In the genomic region with DNA sequence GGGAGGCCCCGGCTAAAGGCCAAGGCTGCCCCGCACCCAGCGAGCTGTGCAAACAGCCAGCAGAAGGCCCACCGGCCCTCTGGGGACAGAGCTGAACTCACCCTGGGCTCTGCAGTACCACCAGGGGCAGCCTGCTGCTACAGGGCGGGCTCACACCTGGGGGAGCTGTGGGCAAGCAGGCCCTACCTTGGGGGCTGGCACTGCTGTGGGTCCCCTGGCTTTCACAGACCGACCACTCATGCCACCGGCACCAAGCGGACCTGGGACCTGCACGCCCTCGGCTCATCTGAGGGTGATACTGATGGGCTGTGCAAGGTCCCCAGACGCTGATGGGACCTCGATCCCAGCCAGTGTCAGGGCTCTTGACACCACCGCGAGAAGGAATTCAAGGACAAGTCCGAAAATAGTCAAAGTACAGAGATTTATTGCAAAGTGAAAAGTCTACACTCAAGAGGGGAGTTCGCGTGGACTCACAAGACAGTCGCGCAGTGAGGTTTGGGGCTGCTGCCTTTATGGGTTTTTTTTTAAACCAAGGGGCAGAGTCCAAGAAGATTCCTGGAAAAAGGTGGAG, we compare ENCODE assay signal across 1 cellular context.
A peak's percentile ranks its signal among the peaks of the same experiment; 100 is the strongest.
TF ChIP-seq lines count a peak whose summit lies in the region.

No MANE protein-coding gene starts in this region.

TF ChIP-seq in HepG2, 621 proteins besides CTCF, POLR2A, EP300 and RAD21 (continued from another document and continues in another):
- TF ChIP-seq RELA (CRISPR knock-in tag; IDR thresholded peaks at IDR 0.05) (peak; percentile 91), HMG20A (CRISPR knock-in tag; IDR thresholded peaks at IDR 0.05; ENCODE audit: borderline replicate concordance) (peak; percentile 67; the same call in 1 of the 2 replicates), MEIS1 (CRISPR knock-in tag; IDR thresholded peaks at IDR 0.05; ENCODE audit: borderline replicate concordance) (peak; percentile 50; the same call in 1 of the 2 replicates), AHR (CRISPR knock-in tag; IDR thresholded peaks at IDR 0.05) (0 out of 2 replicates have a peak, but pooled peaks have one; percentile 72), PAWR (CRISPR knock-in tag; IDR thresholded peaks at IDR 0.05; ENCODE audit: borderline replicate concordance) (no peak), SKI (IDR thresholded peaks at IDR 0.05; ENCODE audit: partially characterized antibody) (peak; percentile 57), ZKSCAN8 (CRISPR knock-in tag; IDR thresholded peaks at IDR 0.05; ENCODE audit: borderline replicate concordance) (peak; percentile 72; the same call in 1 of the 2 replicates), HES4 (CRISPR knock-in tag; IDR thresholded peaks at IDR 0.05; ENCODE audit: borderline replicate concordance) (no peak), U2AF2 (IDR thresholded peaks at IDR 0.05; ENCODE audit: low read depth, low read length) (no peak), RARG (CRISPR knock-in tag; IDR thresholded peaks at IDR 0.05; ENCODE audit: low read depth) (no peak), DNMT1 (CRISPR knock-in tag; IDR thresholded peaks at IDR 0.05) (0 out of 2 replicates have a peak, but pooled peaks have one; percentile 31), ZNF253 (CRISPR knock-in tag; IDR thresholded peaks at IDR 0.05; ENCODE audit: borderline replicate concordance) (no peak), ZNF282 (IDR thresholded peaks at IDR 0.05; ENCODE audit: partially characterized antibody) (no peak), FOXK1 (CRISPR knock-in tag; IDR thresholded peaks at IDR 0.05; ENCODE audit: borderline replicate concordance, low read depth) (0 out of 2 replicates have a peak, but pooled peaks have one; percentile 45), ZNF234 (CRISPR knock-in tag; conservative IDR thresholded peaks at IDR 0.05) (no peak), ZNF713 (CRISPR knock-in tag; IDR thresholded peaks at IDR 0.05) (0 out of 2 replicates have a peak, but pooled peaks have one; percentile 69), ZNF232 (CRISPR knock-in tag; IDR thresholded peaks at IDR 0.05; ENCODE audit: borderline replicate concordance) (0 out of 2 replicates have a peak, but pooled peaks have one; percentile 60), TRIM24 (CRISPR knock-in tag; IDR thresholded peaks at IDR 0.05) (no peak), ZFP37 (CRISPR knock-in tag; IDR thresholded peaks at IDR 0.05; ENCODE audit: borderline replicate concordance) (peak; percentile 74; the same call in 1 of the 2 replicates), ZMYM3 (CRISPR knock-in tag; IDR thresholded peaks at IDR 0.05) (peak; percentile 74), TAF15 (IDR thresholded peaks at IDR 0.05; ENCODE audit: low read depth, low read length, poor library complexity, severe bottlenecking) (peak; percentile 84), MEF2D (CRISPR knock-in tag; IDR thresholded peaks at IDR 0.05) (peak; percentile 80; the same call in 1 of the 2 replicates), PAX8 (CRISPR knock-in tag; IDR thresholded peaks at IDR 0.05; ENCODE audit: borderline replicate concordance) (no peak), ZNF337 (CRISPR knock-in tag; IDR thresholded peaks at IDR 0.05; ENCODE audit: borderline replicate concordance, low read depth) (no peak; the same call in 1 of the 2 replicates), ZNF430 (CRISPR knock-in tag; IDR thresholded peaks at IDR 0.05) (peak; percentile 4; the same call in 1 of the 2 replicates), ZNF614 (CRISPR knock-in tag; IDR thresholded peaks at IDR 0.05; ENCODE audit: borderline replicate concordance) (peak; percentile 52; the same call in 1 of the 2 replicates), GATAD1 (CRISPR knock-in tag; IDR thresholded peaks at IDR 0.05) (0 out of 2 replicates have a peak, but pooled peaks have one; percentile 44)
- TF ChIP-seq, protein P1, sequence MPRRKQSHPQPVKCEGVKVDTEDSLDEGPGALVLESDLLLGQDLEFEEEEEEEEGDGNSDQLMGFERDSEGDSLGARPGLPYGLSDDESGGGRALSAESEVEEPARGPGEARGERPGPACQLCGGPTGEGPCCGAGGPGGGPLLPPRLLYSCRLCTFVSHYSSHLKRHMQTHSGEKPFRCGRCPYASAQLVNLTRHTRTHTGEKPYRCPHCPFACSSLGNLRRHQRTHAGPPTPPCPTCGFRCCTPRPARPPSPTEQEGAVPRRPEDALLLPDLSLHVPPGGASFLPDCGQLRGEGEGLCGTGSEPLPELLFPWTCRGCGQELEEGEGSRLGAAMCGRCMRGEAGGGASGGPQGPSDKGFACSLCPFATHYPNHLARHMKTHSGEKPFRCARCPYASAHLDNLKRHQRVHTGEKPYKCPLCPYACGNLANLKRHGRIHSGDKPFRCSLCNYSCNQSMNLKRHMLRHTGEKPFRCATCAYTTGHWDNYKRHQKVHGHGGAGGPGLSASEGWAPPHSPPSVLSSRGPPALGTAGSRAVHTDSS (CRISPR knock-in tag; conservative IDR thresholded peaks at IDR 0.05), result no peak
- TF ChIP-seq, protein P2, sequence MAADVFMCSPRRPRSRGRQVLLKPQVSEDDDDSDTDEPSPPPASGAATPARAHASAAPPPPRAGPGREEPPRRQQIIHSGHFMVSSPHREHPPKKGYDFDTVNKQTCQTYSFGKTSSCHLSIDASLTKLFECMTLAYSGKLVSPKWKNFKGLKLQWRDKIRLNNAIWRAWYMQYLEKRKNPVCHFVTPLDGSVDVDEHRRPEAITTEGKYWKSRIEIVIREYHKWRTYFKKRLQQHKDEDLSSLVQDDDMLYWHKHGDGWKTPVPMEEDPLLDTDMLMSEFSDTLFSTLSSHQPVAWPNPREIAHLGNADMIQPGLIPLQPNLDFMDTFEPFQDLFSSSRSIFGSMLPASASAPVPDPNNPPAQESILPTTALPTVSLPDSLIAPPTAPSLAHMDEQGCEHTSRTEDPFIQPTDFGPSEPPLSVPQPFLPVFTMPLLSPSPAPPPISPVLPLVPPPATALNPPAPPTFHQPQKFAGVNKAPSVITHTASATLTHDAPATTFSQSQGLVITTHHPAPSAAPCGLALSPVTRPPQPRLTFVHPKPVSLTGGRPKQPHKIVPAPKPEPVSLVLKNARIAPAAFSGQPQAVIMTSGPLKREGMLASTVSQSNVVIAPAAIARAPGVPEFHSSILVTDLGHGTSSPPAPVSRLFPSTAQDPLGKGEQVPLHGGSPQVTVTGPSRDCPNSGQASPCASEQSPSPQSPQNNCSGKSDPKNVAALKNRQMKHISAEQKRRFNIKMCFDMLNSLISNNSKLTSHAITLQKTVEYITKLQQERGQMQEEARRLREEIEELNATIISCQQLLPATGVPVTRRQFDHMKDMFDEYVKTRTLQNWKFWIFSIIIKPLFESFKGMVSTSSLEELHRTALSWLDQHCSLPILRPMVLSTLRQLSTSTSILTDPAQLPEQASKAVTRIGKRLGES (CRISPR knock-in tag; IDR thresholded peaks at IDR 0.05; ENCODE audit: borderline replicate concordance), result no peak; the same call in 1 of the 2 replicates
- TF ChIP-seq, protein P3, sequence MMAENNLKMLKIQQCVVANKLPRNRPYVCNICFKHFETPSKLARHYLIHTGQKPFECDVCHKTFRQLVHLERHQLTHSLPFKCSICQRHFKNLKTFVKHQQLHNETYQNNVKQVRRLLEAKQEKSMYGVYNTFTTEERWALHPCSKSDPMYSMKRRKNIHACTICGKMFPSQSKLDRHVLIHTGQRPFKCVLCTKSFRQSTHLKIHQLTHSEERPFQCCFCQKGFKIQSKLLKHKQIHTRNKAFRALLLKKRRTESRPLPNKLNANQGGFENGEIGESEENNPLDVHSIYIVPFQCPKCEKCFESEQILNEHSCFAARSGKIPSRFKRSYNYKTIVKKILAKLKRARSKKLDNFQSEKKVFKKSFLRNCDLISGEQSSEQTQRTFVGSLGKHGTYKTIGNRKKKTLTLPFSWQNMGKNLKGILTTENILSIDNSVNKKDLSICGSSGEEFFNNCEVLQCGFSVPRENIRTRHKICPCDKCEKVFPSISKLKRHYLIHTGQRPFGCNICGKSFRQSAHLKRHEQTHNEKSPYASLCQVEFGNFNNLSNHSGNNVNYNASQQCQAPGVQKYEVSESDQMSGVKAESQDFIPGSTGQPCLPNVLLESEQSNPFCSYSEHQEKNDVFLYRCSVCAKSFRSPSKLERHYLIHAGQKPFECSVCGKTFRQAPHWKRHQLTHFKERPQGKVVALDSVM (CRISPR knock-in tag; IDR thresholded peaks at IDR 0.05), result peak; percentile 69; the same call in 1 of the 2 replicates
- TF ChIP-seq, protein P4, sequence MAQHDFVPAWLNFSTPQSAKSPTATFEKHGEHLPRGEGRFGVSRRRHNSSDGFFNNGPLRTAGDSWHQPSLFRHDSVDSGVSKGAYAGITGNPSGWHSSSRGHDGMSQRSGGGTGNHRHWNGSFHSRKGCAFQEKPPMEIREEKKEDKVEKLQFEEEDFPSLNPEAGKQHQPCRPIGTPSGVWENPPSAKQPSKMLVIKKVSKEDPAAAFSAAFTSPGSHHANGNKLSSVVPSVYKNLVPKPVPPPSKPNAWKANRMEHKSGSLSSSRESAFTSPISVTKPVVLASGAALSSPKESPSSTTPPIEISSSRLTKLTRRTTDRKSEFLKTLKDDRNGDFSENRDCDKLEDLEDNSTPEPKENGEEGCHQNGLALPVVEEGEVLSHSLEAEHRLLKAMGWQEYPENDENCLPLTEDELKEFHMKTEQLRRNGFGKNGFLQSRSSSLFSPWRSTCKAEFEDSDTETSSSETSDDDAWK (CRISPR knock-in tag; IDR thresholded peaks at IDR 0.05), result no peak
- TF ChIP-seq, protein P5, sequence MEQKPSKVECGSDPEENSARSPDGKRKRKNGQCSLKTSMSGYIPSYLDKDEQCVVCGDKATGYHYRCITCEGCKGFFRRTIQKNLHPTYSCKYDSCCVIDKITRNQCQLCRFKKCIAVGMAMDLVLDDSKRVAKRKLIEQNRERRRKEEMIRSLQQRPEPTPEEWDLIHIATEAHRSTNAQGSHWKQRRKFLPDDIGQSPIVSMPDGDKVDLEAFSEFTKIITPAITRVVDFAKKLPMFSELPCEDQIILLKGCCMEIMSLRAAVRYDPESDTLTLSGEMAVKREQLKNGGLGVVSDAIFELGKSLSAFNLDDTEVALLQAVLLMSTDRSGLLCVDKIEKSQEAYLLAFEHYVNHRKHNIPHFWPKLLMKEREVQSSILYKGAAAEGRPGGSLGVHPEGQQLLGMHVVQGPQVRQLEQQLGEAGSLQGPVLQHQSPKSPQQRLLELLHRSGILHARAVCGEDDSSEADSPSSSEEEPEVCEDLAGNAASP (CRISPR knock-in tag; IDR thresholded peaks at IDR 0.05; ENCODE audit: borderline replicate concordance), result peak; percentile 84
- TF ChIP-seq, protein P6, sequence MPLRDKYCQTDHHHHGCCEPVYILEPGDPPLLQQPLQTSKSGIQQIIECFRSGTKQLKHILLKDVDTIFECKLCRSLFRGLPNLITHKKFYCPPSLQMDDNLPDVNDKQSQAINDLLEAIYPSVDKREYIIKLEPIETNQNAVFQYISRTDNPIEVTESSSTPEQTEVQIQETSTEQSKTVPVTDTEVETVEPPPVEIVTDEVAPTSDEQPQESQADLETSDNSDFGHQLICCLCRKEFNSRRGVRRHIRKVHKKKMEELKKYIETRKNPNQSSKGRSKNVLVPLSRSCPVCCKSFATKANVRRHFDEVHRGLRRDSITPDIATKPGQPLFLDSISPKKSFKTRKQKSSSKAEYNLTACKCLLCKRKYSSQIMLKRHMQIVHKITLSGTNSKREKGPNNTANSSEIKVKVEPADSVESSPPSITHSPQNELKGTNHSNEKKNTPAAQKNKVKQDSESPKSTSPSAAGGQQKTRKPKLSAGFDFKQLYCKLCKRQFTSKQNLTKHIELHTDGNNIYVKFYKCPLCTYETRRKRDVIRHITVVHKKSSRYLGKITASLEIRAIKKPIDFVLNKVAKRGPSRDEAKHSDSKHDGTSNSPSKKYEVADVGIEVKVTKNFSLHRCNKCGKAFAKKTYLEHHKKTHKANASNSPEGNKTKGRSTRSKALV (CRISPR knock-in tag; IDR thresholded peaks at IDR 0.05), result peak; percentile 46; the same call in 1 of the 2 replicates
- TF ChIP-seq, protein P7, sequence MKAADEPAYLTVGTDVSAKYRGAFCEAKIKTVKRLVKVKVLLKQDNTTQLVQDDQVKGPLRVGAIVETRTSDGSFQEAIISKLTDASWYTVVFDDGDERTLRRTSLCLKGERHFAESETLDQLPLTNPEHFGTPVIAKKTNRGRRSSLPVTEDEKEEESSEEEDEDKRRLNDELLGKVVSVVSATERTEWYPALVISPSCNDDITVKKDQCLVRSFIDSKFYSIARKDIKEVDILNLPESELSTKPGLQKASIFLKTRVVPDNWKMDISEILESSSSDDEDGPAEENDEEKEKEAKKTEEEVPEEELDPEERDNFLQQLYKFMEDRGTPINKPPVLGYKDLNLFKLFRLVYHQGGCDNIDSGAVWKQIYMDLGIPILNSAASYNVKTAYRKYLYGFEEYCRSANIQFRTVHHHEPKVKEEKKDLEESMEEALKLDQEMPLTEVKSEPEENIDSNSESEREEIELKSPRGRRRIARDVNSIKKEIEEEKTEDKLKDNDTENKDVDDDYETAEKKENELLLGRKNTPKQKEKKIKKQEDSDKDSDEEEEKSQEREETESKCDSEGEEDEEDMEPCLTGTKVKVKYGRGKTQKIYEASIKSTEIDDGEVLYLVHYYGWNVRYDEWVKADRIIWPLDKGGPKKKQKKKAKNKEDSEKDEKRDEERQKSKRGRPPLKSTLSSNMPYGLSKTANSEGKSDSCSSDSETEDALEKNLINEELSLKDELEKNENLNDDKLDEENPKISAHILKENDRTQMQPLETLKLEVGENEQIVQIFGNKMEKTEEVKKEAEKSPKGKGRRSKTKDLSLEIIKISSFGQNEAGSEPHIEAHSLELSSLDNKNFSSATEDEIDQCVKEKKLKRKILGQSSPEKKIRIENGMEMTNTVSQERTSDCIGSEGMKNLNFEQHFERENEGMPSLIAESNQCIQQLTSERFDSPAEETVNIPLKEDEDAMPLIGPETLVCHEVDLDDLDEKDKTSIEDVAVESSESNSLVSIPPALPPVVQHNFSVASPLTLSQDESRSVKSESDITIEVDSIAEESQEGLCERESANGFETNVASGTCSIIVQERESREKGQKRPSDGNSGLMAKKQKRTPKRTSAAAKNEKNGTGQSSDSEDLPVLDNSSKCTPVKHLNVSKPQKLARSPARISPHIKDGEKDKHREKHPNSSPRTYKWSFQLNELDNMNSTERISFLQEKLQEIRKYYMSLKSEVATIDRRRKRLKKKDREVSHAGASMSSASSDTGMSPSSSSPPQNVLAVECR (CRISPR knock-in tag; IDR thresholded peaks at IDR 0.05; ENCODE audit: borderline replicate concordance), result peak; percentile 62; the same call in 1 of the 2 replicates
- TF ChIP-seq, protein P8, sequence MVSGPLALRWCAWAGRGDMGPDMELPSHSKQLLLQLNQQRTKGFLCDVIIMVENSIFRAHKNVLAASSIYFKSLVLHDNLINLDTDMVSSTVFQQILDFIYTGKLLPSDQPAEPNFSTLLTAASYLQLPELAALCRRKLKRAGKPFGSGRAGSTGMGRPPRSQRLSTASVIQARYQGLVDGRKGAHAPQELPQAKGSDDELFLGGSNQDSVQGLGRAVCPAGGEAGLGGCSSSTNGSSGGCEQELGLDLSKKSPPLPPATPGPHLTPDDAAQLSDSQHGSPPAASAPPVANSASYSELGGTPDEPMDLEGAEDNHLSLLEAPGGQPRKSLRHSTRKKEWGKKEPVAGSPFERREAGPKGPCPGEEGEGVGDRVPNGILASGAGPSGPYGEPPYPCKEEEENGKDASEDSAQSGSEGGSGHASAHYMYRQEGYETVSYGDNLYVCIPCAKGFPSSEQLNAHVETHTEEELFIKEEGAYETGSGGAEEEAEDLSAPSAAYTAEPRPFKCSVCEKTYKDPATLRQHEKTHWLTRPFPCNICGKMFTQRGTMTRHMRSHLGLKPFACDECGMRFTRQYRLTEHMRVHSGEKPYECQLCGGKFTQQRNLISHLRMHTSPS (CRISPR knock-in tag; IDR thresholded peaks at IDR 0.05; ENCODE audit: low read depth), result peak; percentile 86
- TF ChIP-seq, protein P9, sequence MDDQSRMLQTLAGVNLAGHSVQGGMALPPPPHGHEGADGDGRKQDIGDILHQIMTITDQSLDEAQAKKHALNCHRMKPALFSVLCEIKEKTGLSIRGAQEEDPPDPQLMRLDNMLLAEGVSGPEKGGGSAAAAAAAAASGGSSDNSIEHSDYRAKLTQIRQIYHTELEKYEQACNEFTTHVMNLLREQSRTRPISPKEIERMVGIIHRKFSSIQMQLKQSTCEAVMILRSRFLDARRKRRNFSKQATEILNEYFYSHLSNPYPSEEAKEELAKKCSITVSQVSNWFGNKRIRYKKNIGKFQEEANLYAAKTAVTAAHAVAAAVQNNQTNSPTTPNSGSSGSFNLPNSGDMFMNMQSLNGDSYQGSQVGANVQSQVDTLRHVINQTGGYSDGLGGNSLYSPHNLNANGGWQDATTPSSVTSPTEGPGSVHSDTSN (CRISPR knock-in tag; IDR thresholded peaks at IDR 0.05; ENCODE audit: borderline replicate concordance), result 0 out of 2 replicates have a peak, but pooled peaks have one; percentile 58
